ENCODE assay signal across 8 cellular contexts in the genomic region with DNA sequence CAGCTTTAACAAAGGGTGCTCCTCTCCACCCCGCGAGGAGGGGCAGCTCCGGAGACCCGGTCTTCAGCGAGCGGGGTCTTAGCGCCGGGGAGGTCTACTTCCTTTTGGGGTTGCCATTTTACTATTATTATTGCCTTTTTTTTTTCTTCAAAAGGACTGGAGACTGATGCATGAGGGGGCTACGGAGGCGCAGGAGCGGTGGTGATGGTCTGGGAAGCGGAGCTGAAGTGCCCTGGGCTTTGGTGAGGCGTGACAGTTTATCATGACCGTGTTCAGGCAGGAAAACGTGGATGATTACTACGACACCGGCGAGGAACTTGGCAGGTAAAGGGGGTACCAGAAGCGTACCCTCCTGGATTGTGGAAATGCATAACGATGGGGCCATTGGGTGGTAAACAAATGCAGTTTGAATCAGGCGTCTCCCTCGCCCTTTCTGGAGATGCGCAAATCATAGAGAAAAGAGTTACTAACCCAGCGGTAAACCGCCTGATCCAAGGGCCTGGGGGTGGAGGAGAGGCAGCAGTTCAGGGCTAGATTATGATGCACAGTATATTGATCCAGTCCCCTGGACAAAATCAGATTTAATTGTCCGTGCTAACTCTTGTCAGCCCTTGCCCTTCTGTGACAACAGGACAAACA. TPM values are rescaled to one million over a fixed set of nuclear protein-coding genes. Genes with fewer than 3 reads are reported as not detected.
A peak's percentile ranks its signal among the peaks of the same experiment; 100 is the strongest.
DNase-seq lines count a peak whose midpoint lies in the region; ATAC-seq and TF ChIP-seq lines count a peak whose summit lies in the region.

No MANE protein-coding gene starts in this region.

- in situ Hi-C loops in KBM-7 (cut with MboI; ENCODE audit: low pct_unique_long_range_greater_than_20kb, low sequenced_read_pairs) = no loop called here

- no peak for DNase-seq in BJ (ENCODE audit: low read depth)
- DNase-seq in KBM-7 = peak; percentile 41
- DNase-seq in coronary artery (ENCODE audit: low spot score) = no peak
- DNase-seq in natural killer cell treated with Interleukin-12 subunit alpha and Interleukin-12 subunit beta and Interleukin-15 and Interleukin-18, amount 100 ng/mL, for 72 hours (ENCODE audit: low spot score) = no peak
- no peak for DNase-seq in NCI-H1930 (lab: John Stamatoyannopoulos, UW)
- no peak for DNase-seq in activated CD4-positive, CD25-positive, alpha-beta regulatory T cell treated with anti-CD3 and anti-CD28 coated beads, Interleukin-2, amount 50 U/mL, for 72 hours

- no peak for TF ChIP-seq CTCF in BJ (IDR thresholded peaks at IDR 0.05; ENCODE audit: insufficient read depth, low read depth, low read length)
- TF ChIP-seq CTCF in coronary artery (IDR thresholded peaks at IDR 0.05) = no peak

- H3K4me3 Mint-ChIP-seq in natural killer cell treated with Interleukin-12 subunit alpha and Interleukin-12 subunit beta and Interleukin-15 and Interleukin-18, amount 100 ng/mL, for 72 hours = peak overlapping the region; percentile 78

- peaks cover 18 to 40% of the 10 kb centered on the region in 2 donors for H3K27me3 Mint-ChIP-seq in natural killer cell treated with Interleukin-12 subunit alpha and Interleukin-12 subunit beta and Interleukin-15 and Interleukin-18, amount 100 ng/mL, for 72 hours

- peaks cover 18 to 21% of the 10 kb centered on the region in 2 donors for H3K4me1 Mint-ChIP-seq in natural killer cell treated with Interleukin-12 subunit alpha and Interleukin-12 subunit beta and Interleukin-15 and Interleukin-18, amount 100 ng/mL, for 72 hours (ENCODE audit: low read depth in 2 of 2)

- CTCF ChIA-PET in BJ (lab: Yijun Ruan, JAX) = interaction anchor here (2.1 kb wide), 1 partner anchor 164 kb away, joined by 7 read pairs; no protein-coding TSS in a partner anchor

- H3K27me3 ChIP-seq in BJ (ENCODE audit: control insufficient read depth, insufficient read depth, low read length) = peaks cover 10% of the 10 kb centered on the region; the same call in 1 of the 2 replicates

- no peaks in the 10 kb centered on the region for H3K36me3 Mint-ChIP-seq in natural killer cell treated with Interleukin-12 subunit alpha and Interleukin-12 subunit beta and Interleukin-15 and Interleukin-18, amount 100 ng/mL, for 72 hours

- H3K36me3 ChIP-seq in BJ (ENCODE audit: control insufficient read depth, insufficient read depth, low read length) = no peaks in the 10 kb centered on the region

- POLR2A ChIA-PET in BJ (lab: Charles Lee) = no interaction called here

- no peak for ATAC-seq in natural killer cell treated with Interleukin-12 subunit alpha and Interleukin-12 subunit beta and Interleukin-15 and Interleukin-18, amount 100 ng/mL, for 72 hours
- no peak for ATAC-seq in GM21786 (IDR thresholded peaks at IDR 0.05; ENCODE audit: unreplicated experiment)
- no peak for ATAC-seq in HG03342 (IDR thresholded peaks at IDR 0.05; ENCODE audit: unreplicated experiment)

- peak overlapping the region; percentile 64 to 72 for H3K27ac ChIP-seq in coronary artery

- H3K9me3 Mint-ChIP-seq in natural killer cell treated with Interleukin-12 subunit alpha and Interleukin-12 subunit beta and Interleukin-15 and Interleukin-18, amount 100 ng/mL, for 72 hours = no peaks in the 10 kb centered on the region

- H3K4me3 ChIP-seq in BJ (ENCODE audit: low read depth, low read length) (peak overlapping the region; percentile 48), coronary artery (peak overlapping the region; percentile 85)

- H3K27ac Mint-ChIP-seq in natural killer cell treated with Interleukin-12 subunit alpha and Interleukin-12 subunit beta and Interleukin-15 and Interleukin-18, amount 100 ng/mL, for 72 hours = peak overlapping the region in 1 of 2 donors; percentile 50

RNA-seq across cellular contexts. Expression of a gene that starts 1.3 kb away (rescaled TPM):
- polyA plus RNA-seq in BJ (2011; rRNA removed) = 4.7 and 5.4 TPM in 2 replicates
- 8.1 and 10.4 TPM in 2 replicates for polyA minus RNA-seq in BJ (2011; rRNA and poly(A)+ RNA removed)
- 10 to 100 TPM in 1 of 2 donors, 1 to 10 TPM in 1; 8.5 to 31.7 TPM for total RNA-seq in natural killer cell treated with Interleukin-12 subunit alpha and Interleukin-12 subunit beta and Interleukin-15 and Interleukin-18, amount 100 ng/mL, for 72 hours
